Comparison of ENCODE assay signal across 17 cellular contexts in genomic region chr15:71791975-71792374, GRCh38. TPM values are rescaled to one million over a fixed set of nuclear protein-coding genes. Genes with fewer than 3 reads are reported as not detected.
"Had no signal": no experiment of that assay in that cellular context is flagged by ENCODE, and none has a peak within 500 bp of the region (broad histone marks: within the 10 kb centered on the region; RNA-seq: fewer than 3 reads in every experiment).

No MANE protein-coding gene starts in this region.

- H2AFZ ChIP-seq: parathyroid adenoma had no signal

- ATAC-seq: activated CD4-positive, CD25-positive, alpha-beta regulatory T cell treated with anti-CD3 and anti-CD28 coated beads, Interleukin-2, amount 50 U/mL, for 24 hours; activated CD8-positive, alpha-beta memory T cell treated with anti-CD3 and anti-CD28 coated beads, Interleukin-2, amount 10 ng/mL, durations not matched to agents 7 days and 5 days; stimulated activated naive CD8-positive, alpha-beta T cell treated with anti-CD3 and anti-CD28 coated beads, Interleukin-15, Interleukin-2, amounts not matched to agents 100 U/mL and 50 U/mL, for 24 hours had no signal

- H3K9me3 Mint-ChIP-seq: activated naive CD4-positive, alpha-beta T cell treated with anti-CD3 and anti-CD28 coated beads for 36 hours; activated T-helper 2 cell treated with anti-CD3 and anti-CD28 coated beads, Interferon-gamma antibody, Interleukin-2, Interleukin-4, amounts not matched to agents 10 μg/mL and 5 μg/mL and 100 μg/mL, durations not matched to agents 14 hours and 24 hours and 36 hours; T-cell had no signal

- H3K4me1 ChIP-seq: lower lobe of right lung, parathyroid adenoma had no signal

- H3K4me3 Mint-ChIP-seq: activated CD8-positive, alpha-beta memory T cell treated with anti-CD3 and anti-CD28 coated beads, Interleukin-2, amount 10 ng/mL, durations not matched to agents 7 days and 5 days; activated naive CD4-positive, alpha-beta T cell treated with anti-CD3 and anti-CD28 coated beads for 36 hours; naive B cell; T-cell had no signal

- DNase-seq: activated CD4-positive, alpha-beta T cell treated with anti-CD3 and anti-CD28 coated beads, Interleukin-2, amount 50 U/mL, for 4 hours; activated CD8-positive, alpha-beta memory T cell treated with anti-CD3 and anti-CD28 coated beads, Interleukin-2, amount 10 ng/mL, durations not matched to agents 7 days and 5 days; activated naive CD4-positive, alpha-beta T cell treated with anti-CD3 and anti-CD28 coated beads for 36 hours; activated T-cell treated with anti-CD3 and anti-CD28 coated beads, Interleukin-2, amount 50 U/mL, for 1 hour; lower lobe of right lung; naive B cell; stimulated activated naive CD8-positive, alpha-beta T cell treated with anti-CD3 and anti-CD28 coated beads, Interleukin-15, Interleukin-2, amounts not matched to agents 100 U/mL and 50 U/mL, for 24 hours; T-cell; T-helper 9 cell; transverse colon had no signal

- H3K27me3 ChIP-seq: cardiac muscle cell, foreskin keratinocyte, transverse colon had no signal

- H3K79me2 ChIP-seq: parathyroid adenoma had no signal

- H3K36me3 Mint-ChIP-seq: activated CD8-positive, alpha-beta memory T cell treated with anti-CD3 and anti-CD28 coated beads, Interleukin-2, amount 10 ng/mL, durations not matched to agents 7 days and 5 days; naive B cell; T-cell had no signal

- H3K4me1 Mint-ChIP-seq: naive B cell, T-cell had no signal

- H3K36me3 ChIP-seq: cardiac muscle cell, lower lobe of right lung, transverse colon had no signal

- H3K9ac ChIP-seq: parathyroid adenoma had no signal

- H3K9me3 ChIP-seq: lower lobe of right lung, transverse colon had no signal

- H3K27ac ChIP-seq: cardiac muscle cell, lower lobe of right lung, parathyroid adenoma, skin epidermis, transverse colon had no signal

- H3K27ac Mint-ChIP-seq: activated CD8-positive, alpha-beta memory T cell treated with anti-CD3 and anti-CD28 coated beads, Interleukin-2, amount 10 ng/mL, durations not matched to agents 7 days and 5 days; activated naive CD4-positive, alpha-beta T cell treated with anti-CD3 and anti-CD28 coated beads for 36 hours; activated T-helper 2 cell treated with anti-CD3 and anti-CD28 coated beads, Interferon-gamma antibody, Interleukin-2, Interleukin-4, amounts not matched to agents 10 μg/mL and 5 μg/mL and 100 μg/mL, durations not matched to agents 14 hours and 24 hours and 36 hours; T-cell had no signal

- H3K4me3 ChIP-seq: cardiac muscle cell, lower lobe of right lung, skin epidermis, transverse colon had no signal

RNA-seq across cellular contexts. Expression of gene NR2E3, which starts 18.4 kb away (rescaled TPM):
- total RNA-seq: activated CD8-positive, alpha-beta memory T cell treated with anti-CD3 and anti-CD28 coated beads, Interleukin-2, amount 10 ng/mL, durations not matched to agents 7 days and 5 days; activated naive CD4-positive, alpha-beta T cell treated with anti-CD3 and anti-CD28 coated beads for 36 hours; activated T-helper 2 cell treated with anti-CD3 and anti-CD28 coated beads, Interferon-gamma antibody, Interleukin-2, Interleukin-4, amounts not matched to agents 10 μg/mL and 5 μg/mL and 100 μg/mL, durations not matched to agents 14 hours and 24 hours and 36 hours; lower lobe of right lung; mononuclear cell; T-cell had no signal
- polyA plus RNA-seq: cardiac muscle cell had no signal
